9 cellular contexts compared by ENCODE assay signal in the genomic region with DNA sequence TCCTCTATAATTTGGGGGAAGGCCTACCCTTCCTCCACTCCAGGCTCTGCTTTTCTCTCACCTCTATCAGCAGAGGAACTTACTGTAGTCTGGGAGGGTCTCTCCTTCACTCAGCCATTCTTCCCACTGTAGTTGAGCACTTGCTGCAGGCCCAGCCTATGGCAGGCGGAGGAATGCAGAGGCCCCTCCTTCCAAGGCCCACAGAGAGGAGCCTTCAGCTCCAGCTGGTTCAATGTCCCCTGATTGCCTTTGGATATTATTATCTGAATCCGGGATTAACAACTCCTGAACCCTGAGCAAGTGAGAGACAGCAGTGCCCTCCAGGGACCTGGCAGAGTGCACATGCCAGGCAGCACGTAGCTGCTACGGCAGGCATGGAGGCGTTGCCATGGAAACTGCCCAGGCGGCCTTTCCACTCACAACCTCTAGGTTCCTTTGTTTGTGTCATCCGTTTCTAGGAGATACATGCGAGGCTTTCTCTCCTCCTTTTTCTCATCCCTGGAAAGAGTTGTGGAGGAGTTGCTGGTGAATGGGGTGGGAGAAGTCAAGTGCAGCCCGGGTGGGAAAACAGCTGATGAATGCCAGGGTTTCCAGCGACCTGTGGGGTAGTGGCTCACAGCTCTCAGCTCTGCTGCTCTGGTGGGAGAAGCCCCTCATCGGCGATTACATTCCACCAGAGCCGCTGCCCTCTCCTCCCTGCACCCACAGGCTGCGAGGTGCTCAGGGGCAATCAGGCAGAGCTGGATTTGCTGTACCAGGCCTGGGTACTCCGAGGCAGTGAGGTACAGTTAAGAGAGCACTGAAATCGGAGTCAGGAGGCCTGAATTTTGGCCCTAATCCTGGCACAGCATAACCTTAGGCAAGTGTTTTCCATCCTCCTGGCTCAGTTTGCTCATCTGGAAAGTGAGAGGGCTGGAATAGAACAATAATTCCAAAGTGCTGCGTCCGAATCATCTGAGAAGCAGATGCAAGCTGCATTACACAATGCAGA. TPM values are rescaled to one million over a fixed set of nuclear protein-coding genes. Genes with fewer than 3 reads are reported as not detected.
DNase-seq lines count a peak whose midpoint lies in the region; ATAC-seq and TF ChIP-seq lines count a peak whose summit lies in the region.
"Had no signal": no experiment of that assay in that cellular context is flagged by ENCODE, and none has a peak within 500 bp of the region (broad histone marks: within the 10 kb centered on the region; RNA-seq: fewer than 3 reads in every experiment).

No MANE protein-coding gene starts in this region.

- H3K79me2 ChIP-seq in mesendoderm (ENCODE audit: control insufficient read depth, insufficient read depth, low read length) = no peaks in the 10 kb centered on the region

- H3K18ac ChIP-seq in mesendoderm (ENCODE audit: low read length) = no peak overlapping the region

- H3K23ac ChIP-seq in mesendoderm (ENCODE audit: low read length) = no peak overlapping the region

- H4K8ac ChIP-seq in mesendoderm (ENCODE audit: low read depth, low read length) = no peak overlapping the region

- no peaks in the 10 kb centered on the region for H3K36me3 ChIP-seq in WERI-Rb-1
- no peaks in the 10 kb centered on the region for H3K36me3 ChIP-seq in mesendoderm (ENCODE audit: control insufficient read depth, insufficient read depth, low read length)

- H2BK120ac ChIP-seq in mesendoderm (ENCODE audit: low read depth, low read length) = no peak overlapping the region

- H3K79me1 ChIP-seq in mesendoderm (ENCODE audit: low read length) = no peaks in the 10 kb centered on the region

- no peak overlapping the region for H3K4ac ChIP-seq in mesendoderm (ENCODE audit: low read depth, low read length)

- peak overlapping the region; percentile 20 for H3K4me3 ChIP-seq in WERI-Rb-1 (ENCODE audit: low read depth, low read length)
- H3K4me3 ChIP-seq in mesendoderm (ENCODE audit: low read length) = no peak overlapping the region

- DNase-seq in Daoy (ENCODE audit: low read depth) (peak; percentile 20), NCI-H1417 treated with DMSO at 0.1 percent for 48 hours (lab: John Stamatoyannopoulos, UW) (peak; percentile 44), WERI-Rb-1 (peak; percentile 87), mesendoderm (peak; percentile 97)
- DNase-seq: activated B cell treated with CpG ODN at 0.5 μM for 24 hours had no signal

- ATAC-seq in GM18511 (IDR thresholded peaks at IDR 0.05; ENCODE audit: unreplicated experiment) (no peak), GM21825 (IDR thresholded peaks at IDR 0.05; ENCODE audit: unreplicated experiment) (no peak), HG02885 (IDR thresholded peaks at IDR 0.05; ENCODE audit: poor library complexity, unreplicated experiment) (no peak), HG02840 (IDR thresholded peaks at IDR 0.05; ENCODE audit: low FRiP score, unreplicated experiment) (no peak)

- H3K9me3 ChIP-seq in WERI-Rb-1 (ENCODE audit: severe bottlenecking) = no peaks in the 10 kb centered on the region

- no peak overlapping the region for H2AK5ac ChIP-seq in mesendoderm (ENCODE audit: low read length)

- no CpG with 5 or more reads among the region's 18 CpGs for WGBS in mesendoderm (ENCODE audit: extremely low coverage, insufficient coverage, low lambda C conversion rate)

- H3K4me1 ChIP-seq in mesendoderm (ENCODE audit: control insufficient read depth, low read depth, low read length) = no peaks in the 10 kb centered on the region

- no peak overlapping the region for H2BK5ac ChIP-seq in mesendoderm (ENCODE audit: low read length)

- H3K27ac ChIP-seq in WERI-Rb-1 (peak overlapping the region; percentile 79), mesendoderm (ENCODE audit: low read depth, low read length) (no peak overlapping the region)

- no peak for TF ChIP-seq CTCF in WERI-Rb-1 (IDR thresholded peaks at IDR 0.05; ENCODE audit: low read depth, low read length)

- H3K56ac ChIP-seq in mesendoderm (ENCODE audit: low read length) = peak overlapping the region; percentile 25

- no peak overlapping the region for H3K9ac ChIP-seq in mesendoderm (ENCODE audit: low read length)

- no peak overlapping the region for H2BK15ac ChIP-seq in mesendoderm (replicated peaks; ENCODE audit: low read depth)

- H4K5ac ChIP-seq in mesendoderm (ENCODE audit: low read length) = no peak overlapping the region

- H3K4me2 ChIP-seq in mesendoderm (ENCODE audit: low read length) = peak overlapping the region; percentile 55

- H3K27me3 ChIP-seq in WERI-Rb-1 (ENCODE audit: insufficient read depth, low read depth, severe bottlenecking) (no peaks in the 10 kb centered on the region), mesendoderm (ENCODE audit: insufficient read depth, low read length, poor library complexity) (no peaks in the 10 kb centered on the region)

RNA-seq across cellular contexts. Expression of a gene that starts 55.3 kb away (rescaled TPM):
- total RNA-seq in Daoy (2014; rRNA removed; shearing (Covaris generic)) = 7.7 and 8.9 TPM in 2 replicates
- 20.7 TPM for polyA plus RNA-seq in mesendoderm (2013, experiment 1 of 2)
- polyA plus RNA-seq in mesendoderm (2013, experiment 2 of 2) = 20.4 TPM

Comparison
In these comparisons a context has a peak if more than half of its experiments do, and no peak if none do; other contexts are left out.
1. DNase-seq: peak in every context shown above with its lines; median percentile 97 in mesendoderm; 87 in WERI-Rb-1; 44 in NCI-H1417 treated with DMSO at 0.1 percent for 48 hours; 20 in Daoy.